Comparison of ENCODE assay signal across 1 cellular context in the genomic region with DNA sequence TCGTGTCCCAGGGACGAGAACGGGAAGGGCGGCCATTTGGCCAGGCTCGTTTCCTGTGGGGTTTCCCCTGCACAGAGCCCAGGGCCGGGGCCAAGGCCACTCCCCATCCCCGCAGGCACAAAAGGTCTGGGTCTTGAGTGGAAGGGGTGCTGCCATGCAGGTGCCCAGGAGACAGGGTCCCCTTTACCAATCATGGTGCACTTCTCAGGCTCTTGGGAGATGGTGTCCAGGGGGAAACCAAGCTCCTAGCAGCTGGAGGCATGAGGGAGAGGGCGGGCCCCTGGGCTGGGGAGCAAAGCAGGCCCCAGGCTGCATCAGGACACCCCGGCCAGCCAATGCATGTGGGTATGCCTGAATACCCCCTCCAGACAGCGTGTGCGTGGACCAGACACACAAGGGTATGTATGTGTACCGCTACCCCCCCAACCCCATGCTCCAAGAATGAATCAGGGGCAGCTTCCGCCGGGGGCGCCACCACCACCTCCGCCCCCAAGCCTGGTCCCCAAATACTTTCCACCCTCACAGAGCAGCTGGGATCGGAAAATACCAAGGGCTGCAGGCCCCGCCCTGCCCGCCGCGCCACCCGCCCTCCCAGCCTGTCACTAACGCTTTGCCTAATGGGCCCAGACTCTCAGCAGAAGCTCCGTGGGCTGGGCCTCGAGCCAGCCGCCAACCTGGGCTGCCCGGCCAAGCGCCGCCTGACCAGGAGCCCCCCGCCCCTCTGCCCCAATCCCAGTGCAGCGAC.
TF ChIP-seq lines count a peak whose summit lies in the region.

No MANE protein-coding gene starts in this region.

TF ChIP-seq in K562, 482 proteins besides CTCF, POLR2A, EP300 and RAD21 (continued from another document and continues in another):
- TF ChIP-seq, protein P1, sequence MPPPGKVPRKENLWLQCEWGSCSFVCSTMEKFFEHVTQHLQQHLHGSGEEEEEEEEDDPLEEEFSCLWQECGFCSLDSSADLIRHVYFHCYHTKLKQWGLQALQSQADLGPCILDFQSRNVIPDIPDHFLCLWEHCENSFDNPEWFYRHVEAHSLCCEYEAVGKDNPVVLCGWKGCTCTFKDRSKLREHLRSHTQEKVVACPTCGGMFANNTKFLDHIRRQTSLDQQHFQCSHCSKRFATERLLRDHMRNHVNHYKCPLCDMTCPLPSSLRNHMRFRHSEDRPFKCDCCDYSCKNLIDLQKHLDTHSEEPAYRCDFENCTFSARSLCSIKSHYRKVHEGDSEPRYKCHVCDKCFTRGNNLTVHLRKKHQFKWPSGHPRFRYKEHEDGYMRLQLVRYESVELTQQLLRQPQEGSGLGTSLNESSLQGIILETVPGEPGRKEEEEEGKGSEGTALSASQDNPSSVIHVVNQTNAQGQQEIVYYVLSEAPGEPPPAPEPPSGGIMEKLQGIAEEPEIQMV (tag; conservative IDR thresholded peaks at IDR 0.05; ENCODE audit: low read depth), result no peak
- TF ChIP-seq ZNF3 (CRISPR knock-in tag; IDR thresholded peaks at IDR 0.05) (no peak), KAT7 (CRISPR knock-in tag; IDR thresholded peaks at IDR 0.05; ENCODE audit: borderline replicate concordance) (no peak), ZNF224 (CRISPR knock-in tag; IDR thresholded peaks at IDR 0.05) (no peak), THRAP3 (IDR thresholded peaks at IDR 0.05; ENCODE audit: borderline replicate concordance) (no peak), PHF21A (IDR thresholded peaks at IDR 0.05; ENCODE audit: borderline replicate concordance, low read depth) (no peak), DMBX1 (CRISPR knock-in tag; IDR thresholded peaks at IDR 0.05; ENCODE audit: borderline replicate concordance) (no peak), STAT5B (CRISPR knock-in tag; IDR thresholded peaks at IDR 0.05) (no peak), NRF1 (conservative IDR thresholded peaks at IDR 0.05 in 1 of 2, IDR thresholded peaks at IDR 0.05 in 1 of 2) (peak in 1 of 2 experiments; percentile 48; a peak in 2 of 4 replicates), MED1 (CRISPR knock-in tag; IDR thresholded peaks at IDR 0.05; ENCODE audit: borderline replicate concordance) (no peak), NR3C1 (CRISPR knock-in tag; IDR thresholded peaks at IDR 0.05) (no peak), SMAD2 (IDR thresholded peaks at IDR 0.05; ENCODE audit: low read depth, low read length) (no peak), RBFOX2 (IDR thresholded peaks at IDR 0.05; ENCODE audit: low read depth, low read length) (peak; percentile 95), LCOR (CRISPR knock-in tag; IDR thresholded peaks at IDR 0.05) (no peak; the same call in 1 of the 2 replicates), FOXP1 (CRISPR knock-in tag; IDR thresholded peaks at IDR 0.05) (no peak), BRCA1 (IDR thresholded peaks at IDR 0.05) (no peak), BRCA1 (CRISPR knock-in tag; IDR thresholded peaks at IDR 0.05) (no peak)
- TF ChIP-seq, protein P2, sequence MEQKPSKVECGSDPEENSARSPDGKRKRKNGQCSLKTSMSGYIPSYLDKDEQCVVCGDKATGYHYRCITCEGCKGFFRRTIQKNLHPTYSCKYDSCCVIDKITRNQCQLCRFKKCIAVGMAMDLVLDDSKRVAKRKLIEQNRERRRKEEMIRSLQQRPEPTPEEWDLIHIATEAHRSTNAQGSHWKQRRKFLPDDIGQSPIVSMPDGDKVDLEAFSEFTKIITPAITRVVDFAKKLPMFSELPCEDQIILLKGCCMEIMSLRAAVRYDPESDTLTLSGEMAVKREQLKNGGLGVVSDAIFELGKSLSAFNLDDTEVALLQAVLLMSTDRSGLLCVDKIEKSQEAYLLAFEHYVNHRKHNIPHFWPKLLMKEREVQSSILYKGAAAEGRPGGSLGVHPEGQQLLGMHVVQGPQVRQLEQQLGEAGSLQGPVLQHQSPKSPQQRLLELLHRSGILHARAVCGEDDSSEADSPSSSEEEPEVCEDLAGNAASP (IDR thresholded peaks at IDR 0.05), result no peak
- TF ChIP-seq, protein P3, sequence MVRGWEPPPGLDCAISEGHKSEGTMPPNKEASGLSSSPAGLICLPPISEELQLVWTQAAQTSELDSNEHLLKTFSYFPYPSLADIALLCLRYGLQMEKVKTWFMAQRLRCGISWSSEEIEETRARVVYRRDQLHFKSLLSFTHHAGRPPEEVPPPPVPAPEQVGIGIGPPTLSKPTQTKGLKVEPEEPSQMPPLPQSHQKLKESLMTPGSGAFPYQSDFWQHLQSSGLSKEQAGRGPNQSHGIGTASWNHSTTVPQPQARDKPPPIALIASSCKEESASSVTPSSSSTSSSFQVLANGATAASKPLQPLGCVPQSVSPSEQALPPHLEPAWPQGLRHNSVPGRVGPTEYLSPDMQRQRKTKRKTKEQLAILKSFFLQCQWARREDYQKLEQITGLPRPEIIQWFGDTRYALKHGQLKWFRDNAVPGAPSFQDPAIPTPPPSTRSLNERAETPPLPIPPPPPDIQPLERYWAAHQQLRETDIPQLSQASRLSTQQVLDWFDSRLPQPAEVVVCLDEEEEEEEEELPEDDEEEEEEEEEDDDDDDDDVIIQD (CRISPR knock-in tag; IDR thresholded peaks at IDR 0.05), result no peak
- TF ChIP-seq, protein P4, sequence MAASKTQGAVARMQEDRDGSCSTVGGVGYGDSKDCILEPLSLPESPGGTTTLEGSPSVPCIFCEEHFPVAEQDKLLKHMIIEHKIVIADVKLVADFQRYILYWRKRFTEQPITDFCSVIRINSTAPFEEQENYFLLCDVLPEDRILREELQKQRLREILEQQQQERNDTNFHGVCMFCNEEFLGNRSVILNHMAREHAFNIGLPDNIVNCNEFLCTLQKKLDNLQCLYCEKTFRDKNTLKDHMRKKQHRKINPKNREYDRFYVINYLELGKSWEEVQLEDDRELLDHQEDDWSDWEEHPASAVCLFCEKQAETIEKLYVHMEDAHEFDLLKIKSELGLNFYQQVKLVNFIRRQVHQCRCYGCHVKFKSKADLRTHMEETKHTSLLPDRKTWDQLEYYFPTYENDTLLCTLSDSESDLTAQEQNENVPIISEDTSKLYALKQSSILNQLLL (CRISPR knock-in tag; IDR thresholded peaks at IDR 0.05; ENCODE audit: borderline replicate concordance), result no peak
- TF ChIP-seq, protein P5, sequence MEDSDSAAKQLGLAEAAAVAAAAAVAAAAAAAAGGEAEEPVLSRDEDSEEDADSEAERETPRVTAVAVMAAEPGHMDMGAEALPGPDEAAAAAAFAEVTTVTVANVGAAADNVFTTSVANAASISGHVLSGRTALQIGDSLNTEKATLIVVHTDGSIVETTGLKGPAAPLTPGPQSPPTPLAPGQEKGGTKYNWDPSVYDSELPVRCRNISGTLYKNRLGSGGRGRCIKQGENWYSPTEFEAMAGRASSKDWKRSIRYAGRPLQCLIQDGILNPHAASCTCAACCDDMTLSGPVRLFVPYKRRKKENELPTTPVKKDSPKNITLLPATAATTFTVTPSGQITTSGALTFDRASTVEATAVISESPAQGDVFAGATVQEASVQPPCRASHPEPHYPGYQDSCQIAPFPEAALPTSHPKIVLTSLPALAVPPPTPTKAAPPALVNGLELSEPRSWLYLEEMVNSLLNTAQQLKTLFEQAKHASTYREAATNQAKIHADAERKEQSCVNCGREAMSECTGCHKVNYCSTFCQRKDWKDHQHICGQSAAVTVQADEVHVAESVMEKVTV (CRISPR knock-in tag; IDR thresholded peaks at IDR 0.05), result no peak
- TF ChIP-seq, protein P6, sequence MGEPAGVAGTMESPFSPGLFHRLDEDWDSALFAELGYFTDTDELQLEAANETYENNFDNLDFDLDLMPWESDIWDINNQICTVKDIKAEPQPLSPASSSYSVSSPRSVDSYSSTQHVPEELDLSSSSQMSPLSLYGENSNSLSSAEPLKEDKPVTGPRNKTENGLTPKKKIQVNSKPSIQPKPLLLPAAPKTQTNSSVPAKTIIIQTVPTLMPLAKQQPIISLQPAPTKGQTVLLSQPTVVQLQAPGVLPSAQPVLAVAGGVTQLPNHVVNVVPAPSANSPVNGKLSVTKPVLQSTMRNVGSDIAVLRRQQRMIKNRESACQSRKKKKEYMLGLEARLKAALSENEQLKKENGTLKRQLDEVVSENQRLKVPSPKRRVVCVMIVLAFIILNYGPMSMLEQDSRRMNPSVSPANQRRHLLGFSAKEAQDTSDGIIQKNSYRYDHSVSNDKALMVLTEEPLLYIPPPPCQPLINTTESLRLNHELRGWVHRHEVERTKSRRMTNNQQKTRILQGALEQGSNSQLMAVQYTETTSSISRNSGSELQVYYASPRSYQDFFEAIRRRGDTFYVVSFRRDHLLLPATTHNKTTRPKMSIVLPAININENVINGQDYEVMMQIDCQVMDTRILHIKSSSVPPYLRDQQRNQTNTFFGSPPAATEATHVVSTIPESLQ (CRISPR knock-in tag; IDR thresholded peaks at IDR 0.05), result no peak
- TF ChIP-seq, protein P7, sequence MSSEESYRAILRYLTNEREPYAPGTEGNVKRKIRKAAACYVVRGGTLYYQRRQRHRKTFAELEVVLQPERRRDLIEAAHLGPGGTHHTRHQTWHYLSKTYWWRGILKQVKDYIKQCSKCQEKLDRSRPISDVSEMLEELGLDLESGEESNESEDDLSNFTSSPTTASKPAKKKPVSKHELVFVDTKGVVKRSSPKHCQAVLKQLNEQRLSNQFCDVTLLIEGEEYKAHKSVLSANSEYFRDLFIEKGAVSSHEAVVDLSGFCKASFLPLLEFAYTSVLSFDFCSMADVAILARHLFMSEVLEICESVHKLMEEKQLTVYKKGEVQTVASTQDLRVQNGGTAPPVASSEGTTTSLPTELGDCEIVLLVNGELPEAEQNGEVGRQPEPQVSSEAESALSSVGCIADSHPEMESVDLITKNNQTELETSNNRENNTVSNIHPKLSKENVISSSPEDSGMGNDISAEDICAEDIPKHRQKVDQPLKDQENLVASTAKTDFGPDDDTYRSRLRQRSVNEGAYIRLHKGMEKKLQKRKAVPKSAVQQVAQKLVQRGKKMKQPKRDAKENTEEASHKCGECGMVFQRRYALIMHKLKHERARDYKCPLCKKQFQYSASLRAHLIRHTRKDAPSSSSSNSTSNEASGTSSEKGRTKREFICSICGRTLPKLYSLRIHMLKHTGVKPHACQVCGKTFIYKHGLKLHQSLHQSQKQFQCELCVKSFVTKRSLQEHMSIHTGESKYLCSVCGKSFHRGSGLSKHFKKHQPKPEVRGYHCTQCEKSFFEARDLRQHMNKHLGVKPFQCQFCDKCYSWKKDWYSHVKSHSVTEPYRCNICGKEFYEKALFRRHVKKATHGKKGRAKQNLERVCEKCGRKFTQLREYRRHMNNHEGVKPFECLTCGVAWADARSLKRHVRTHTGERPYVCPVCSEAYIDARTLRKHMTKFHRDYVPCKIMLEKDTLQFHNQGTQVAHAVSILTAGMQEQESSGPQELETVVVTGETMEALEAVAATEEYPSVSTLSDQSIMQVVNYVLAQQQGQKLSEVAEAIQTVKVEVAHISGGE (CRISPR knock-in tag; IDR thresholded peaks at IDR 0.05), result peak in 2 of 3 experiments; percentile 8 to 63; a peak in 1 of 6 replicates
- TF ChIP-seq, protein P8, sequence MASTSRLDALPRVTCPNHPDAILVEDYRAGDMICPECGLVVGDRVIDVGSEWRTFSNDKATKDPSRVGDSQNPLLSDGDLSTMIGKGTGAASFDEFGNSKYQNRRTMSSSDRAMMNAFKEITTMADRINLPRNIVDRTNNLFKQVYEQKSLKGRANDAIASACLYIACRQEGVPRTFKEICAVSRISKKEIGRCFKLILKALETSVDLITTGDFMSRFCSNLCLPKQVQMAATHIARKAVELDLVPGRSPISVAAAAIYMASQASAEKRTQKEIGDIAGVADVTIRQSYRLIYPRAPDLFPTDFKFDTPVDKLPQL (IDR thresholded peaks at IDR 0.05; ENCODE audit: extremely low read depth, insufficient read length), result no peak
